In the genomic region with DNA sequence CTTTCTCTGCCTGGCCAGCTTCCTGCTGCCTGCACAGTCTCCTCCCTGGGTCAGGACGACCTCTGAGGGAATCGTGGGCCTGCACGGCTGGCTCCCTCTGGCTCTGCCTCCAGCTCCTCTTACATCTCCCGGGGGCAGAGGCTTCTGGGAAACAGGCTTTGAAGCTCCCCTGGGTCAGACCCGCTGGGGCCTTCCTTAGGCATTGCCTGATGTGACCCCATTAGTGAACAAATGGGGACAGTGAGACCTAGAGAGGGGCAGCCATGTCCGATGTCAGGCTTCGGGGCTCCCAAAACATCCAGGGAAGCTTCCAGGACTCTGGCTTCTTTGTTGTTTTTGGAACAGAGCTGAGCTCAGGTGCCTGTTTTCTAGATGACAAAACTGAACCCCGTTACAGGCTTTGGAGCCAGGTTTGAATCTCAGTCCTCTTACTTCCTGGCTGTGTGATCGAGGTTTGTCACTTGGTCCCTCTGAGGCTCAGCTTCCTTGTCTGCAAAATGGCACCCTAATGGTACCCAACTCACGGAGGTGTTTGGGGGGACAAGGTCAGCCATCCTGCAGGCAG, we compare ENCODE assay signal across 12 cellular contexts.
A peak's percentile ranks its signal among the peaks of the same experiment; 100 is the strongest.
DNase-seq lines count a peak whose midpoint lies in the region; ATAC-seq lines count a peak whose summit lies in the region.
"Had no signal": no experiment of that assay in that cellular context is flagged by ENCODE, and none has a peak within 500 bp of the region (broad histone marks: within the 10 kb centered on the region; RNA-seq: fewer than 3 reads in every experiment).

No MANE protein-coding gene starts in this region.

- H3K4me1 Mint-ChIP-seq in activated CD4-positive, alpha-beta memory T cell treated with anti-CD3 and anti-CD28 coated beads for 36 hours (ENCODE audit: low read depth): peaks cover 34% of the 10 kb centered on the region

- peaks cover 33% of the 10 kb centered on the region for H3F3A ChIP-seq in GM23248 (ENCODE audit: insufficient read depth)

- ATAC-seq in left ventricle myocardium superior (peak; percentile 48), GM18870 (IDR thresholded peaks at IDR 0.05; ENCODE audit: unreplicated experiment) (no peak), GM18517 (IDR thresholded peaks at IDR 0.05; ENCODE audit: unreplicated experiment) (no peak), GM19351 (IDR thresholded peaks at IDR 0.05; ENCODE audit: unreplicated experiment) (no peak)

- peak overlapping the region; percentile 67 for H2AFZ ChIP-seq in GM23248

- H3K36me3 ChIP-seq in GM23248 (ENCODE audit: low read depth) (no peaks in the 10 kb centered on the region), skeletal muscle satellite cell (ENCODE audit: insufficient read depth, low read length) (no peaks in the 10 kb centered on the region)

- H3K9me3 ChIP-seq in GM23248 (ENCODE audit: low read depth): no peaks in the 10 kb centered on the region
- no peaks in the 10 kb centered on the region for H3K9me3 ChIP-seq in skeletal muscle satellite cell (replicated peaks; ENCODE audit: low read length)

- H3K27me3 Mint-ChIP-seq in activated CD4-positive, alpha-beta memory T cell treated with anti-CD3 and anti-CD28 coated beads for 36 hours: peaks cover 6% of the 10 kb centered on the region
- H3K27me3 Mint-ChIP-seq: activated naive CD8-positive, alpha-beta T cell had no signal

- H3K9me2 ChIP-seq in GM23248 (ENCODE audit: insufficient read depth): no peaks in the 10 kb centered on the region

- intact Hi-C loops in activated CD4-positive, alpha-beta memory T cell treated with anti-CD3 and anti-CD28 coated beads for 36 hours (cut with micrococcal nuclease): loop anchor here (1.0 to 5.0 kb wide), 2 partner anchors 53 to 93 kb away; partner anchors contain the start of gene CEBPB
- intact Hi-C loops in left ventricle myocardium superior (cut with micrococcal nuclease): no loop called here

- H3K9me3 Mint-ChIP-seq in activated CD4-positive, alpha-beta memory T cell treated with anti-CD3 and anti-CD28 coated beads for 36 hours: no peaks in the 10 kb centered on the region
- H3K9me3 Mint-ChIP-seq: stimulated activated naive CD8-positive, alpha-beta T cell treated with anti-CD3 and anti-CD28 coated beads, Interleukin-15, Interleukin-2, amounts not matched to agents 100 ng/mL and 50 ng/mL, for 24 hours; T-helper 1 cell treated with Interleukin-12 subunit alpha and Interleukin-12 subunit beta and Interleukin-4 antibody, amounts not matched to agents 30 μg/mL and 1 μg/mL, for 36 hours had no signal

- H3K27ac ChIP-seq in GM23248: peak overlapping the region; percentile 95

- H3K4me2 ChIP-seq in GM23248 (ENCODE audit: unreplicated experiment): peak overlapping the region; percentile 54
- peak overlapping the region; percentile 46 for H3K4me2 ChIP-seq in skeletal muscle satellite cell (ENCODE audit: low read length)

- CTCF ChIA-PET in activated CD4-positive, alpha-beta memory T cell treated with anti-CD3 and anti-CD28 coated beads for 36 hours (lab: Charles Lee): interaction anchor here (0.9 to 2.2 kb wide), 6 partner anchors 8 to 179 kb away, joined by 3 to 11 read pairs (median 4); partner anchors contain the start of gene CEBPB

- in situ Hi-C loops in GM23248 (cut with MboI): no loop called here

- H4K20me1 ChIP-seq in GM23248 (ENCODE audit: insufficient read depth): no peaks in the 10 kb centered on the region

- H3K9ac ChIP-seq in GM23248 (peak overlapping the region; percentile 79), skeletal muscle satellite cell (ENCODE audit: low read depth, low read length) (peak overlapping the region; percentile 68)

- no peaks in the 10 kb centered on the region for H3K36me3 Mint-ChIP-seq in activated CD4-positive, alpha-beta memory T cell treated with anti-CD3 and anti-CD28 coated beads for 36 hours
- H3K36me3 Mint-ChIP-seq: activated naive CD8-positive, alpha-beta T cell had no signal

- DNase-seq in GM23248: peak; percentile 51
- no peak for DNase-seq in activated CD4-positive, alpha-beta memory T cell treated with anti-CD3 and anti-CD28 coated beads for 36 hours
- peak; percentile 67 for DNase-seq in left ventricle myocardium superior
- DNase-seq in islet precursor cell: no peak
- DNase-seq: NCI-H1417 had no signal

- 37 to 41% methylated on average over 10 of the region's 10 CpGs for WGBS in GM23248 (ENCODE audit: low coverage in 1 of 2, low lambda C conversion rate in 2 of 2, missing lambda C conversion rate in 2 of 2), 2 experiments

- H3K4me3 Mint-ChIP-seq in activated CD4-positive, alpha-beta memory T cell treated with anti-CD3 and anti-CD28 coated beads for 36 hours: no peak overlapping the region
- H3K4me3 Mint-ChIP-seq: activated naive CD8-positive, alpha-beta T cell; stimulated activated naive CD8-positive, alpha-beta T cell treated with anti-CD3 and anti-CD28 coated beads, Interleukin-15, Interleukin-2, amounts not matched to agents 100 ng/mL and 50 ng/mL, for 24 hours; T-helper 1 cell treated with Interleukin-12 subunit alpha and Interleukin-12 subunit beta and Interleukin-4 antibody, amounts not matched to agents 30 μg/mL and 1 μg/mL, for 36 hours had no signal

- no peaks in the 10 kb centered on the region for H3K79me2 ChIP-seq in GM23248 (ENCODE audit: insufficient read depth)

- H3K27ac Mint-ChIP-seq in activated CD4-positive, alpha-beta memory T cell treated with anti-CD3 and anti-CD28 coated beads for 36 hours: peak overlapping the region; percentile 84
- H3K27ac Mint-ChIP-seq: activated naive CD8-positive, alpha-beta T cell had no signal

- POLR2A ChIA-PET in activated CD4-positive, alpha-beta memory T cell treated with anti-CD3 and anti-CD28 coated beads for 36 hours (lab: Charles Lee): interaction anchor here (0.7 to 2.5 kb wide), 5 partner anchors 11 to 93 kb away, joined by 3 to 26 read pairs (median 3); no protein-coding TSS in a partner anchor

- no peak overlapping the region; the same call in 1 of the 2 replicates for H3K4me3 ChIP-seq in GM23248
- H3K4me3 ChIP-seq in skeletal muscle satellite cell (ENCODE audit: low read length): peak overlapping the region; percentile 26

- no peaks in the 10 kb centered on the region for H3K27me3 ChIP-seq in GM23248 (replicated peaks; ENCODE audit: insufficient read depth)
- no peaks in the 10 kb centered on the region for H3K27me3 ChIP-seq in skeletal muscle satellite cell (ENCODE audit: control insufficient read depth, insufficient read depth, low read length)

- peaks cover 41% of the 10 kb centered on the region for H3K4me1 ChIP-seq in GM23248 (ENCODE audit: insufficient read depth)
- H3K4me1 ChIP-seq in skeletal muscle satellite cell (ENCODE audit: control insufficient read depth, insufficient read depth, low read length): peaks cover 42% of the 10 kb centered on the region

Comparison
In these comparisons a context has a peak if more than half of its experiments do, and no peak if none do; other contexts are left out.
1. DNase-seq: peak in GM23248 (single experiment) and left ventricle myocardium superior (single experiment); none in activated CD4-positive, alpha-beta memory T cell treated with anti-CD3 and anti-CD28 coated beads for 36 hours (single experiment) and islet precursor cell (single experiment).